In genomic region chr17:5769936-5770335, GRCh38 we compare ENCODE assay signal across 23 cellular contexts.
DNase-seq lines count a peak whose midpoint lies in the region; ATAC-seq, FAIRE-seq and TF ChIP-seq lines count a peak whose summit lies in the region.
"Had no signal": no experiment of that assay in that cellular context is flagged by ENCODE, and none has a peak within 500 bp of the region (broad histone marks: within the 10 kb centered on the region; RNA-seq: fewer than 3 reads in every experiment).

No MANE protein-coding gene starts in this region.

- in situ Hi-C loops in astrocyte of the cerebellum (cut with HindIII; ENCODE audit: low sequenced_read_pairs): no loop called here

- peak; percentile 17 for DNase-seq in DMS153 treated with DMSO at 0.1 percent for 48 hours (lab: John Stamatoyannopoulos, UW; ENCODE audit: unreplicated experiment)
- DNase-seq in NCI-H1694 (lab: John Stamatoyannopoulos, UW): peak; percentile 46
- peak; percentile 81 for DNase-seq in astrocyte of the cerebellum (ENCODE audit: low read depth)
- peak; percentile 86 for DNase-seq in left kidney (ENCODE audit: low read depth, low spot score)
- no peak for DNase-seq in foreskin melanocyte
- DNase-seq in urothelium cell line (ENCODE audit: low spot score): no peak
- DNase-seq: activated CD4-positive, alpha-beta T cell treated with anti-CD3 and anti-CD28 coated beads for 4 hours; midbrain; NCI-H187; ovary; SHP77; small intestine; T-helper 9 cell; transverse colon had no signal

- no peak overlapping the region for H3K4me3 ChIP-seq in astrocyte of the cerebellum (ENCODE audit: low read depth, low read length)
- H3K4me3 ChIP-seq: cardiac muscle cell, gastroesophageal sphincter, ovary, transverse colon had no signal

- ATAC-seq in HG03108 (IDR thresholded peaks at IDR 0.05; ENCODE audit: unreplicated experiment): no peak
- no peak for ATAC-seq in GM18498 (IDR thresholded peaks at IDR 0.05; ENCODE audit: unreplicated experiment)
- ATAC-seq: activated naive CD4-positive, alpha-beta T cell treated with anti-CD3 and anti-CD28 coated beads, Interleukin-2, amount 50 U/mL, for 72 hours; gastroesophageal sphincter; stimulated activated memory B cell treated with anti-CD40 and anti-IgM and Interleukin-4, amounts not matched to agents 10 μg/mL and 1 μg/mL and 100 μg/mL, for 72 hours had no signal

- TF ChIP-seq CTCF in astrocyte of the cerebellum (IDR thresholded peaks at IDR 0.05; ENCODE audit: low read depth, low read length, missing control alignments): no peak

- FAIRE-seq in urothelium cell line (lab: Jason Lieb, UNC): no peak
- FAIRE-seq: D721Med, H54, keratinocyte, small intestine had no signal

Comparison
In these comparisons a context has a peak if more than half of its experiments do, and no peak if none do; other contexts are left out.
1. DNase-seq: peak in DMS153 treated with DMSO at 0.1 percent for 48 hours (single experiment), NCI-H1694 (single experiment), astrocyte of the cerebellum (single experiment) and left kidney (single experiment); none in foreskin melanocyte (single experiment) and urothelium cell line (single experiment).